ENCODE assay signal across 1 cellular context in genomic region chr2:192145496-192145895, GRCh38.
TF ChIP-seq lines count a peak whose summit lies in the region.

No MANE protein-coding gene starts in this region.

TF ChIP-seq in IMR-90, 13 proteins besides CTCF, POLR2A, EP300 and RAD21:
- TF ChIP-seq FOS (IDR thresholded peaks at IDR 0.05; ENCODE audit: low read depth, low read length) (no peak), MXI1 (IDR thresholded peaks at IDR 0.05; ENCODE audit: borderline replicate concordance, low read depth, low read length) (no peak), MAFK (IDR thresholded peaks at IDR 0.05; ENCODE audit: low read depth, low read length) (no peak), NFE2L2 (IDR thresholded peaks at IDR 0.05; ENCODE audit: low read depth, low read length) (no peak), RCOR1 (IDR thresholded peaks at IDR 0.05; ENCODE audit: insufficient replicate concordance, low read length) (no peak), CHD1 (IDR thresholded peaks at IDR 0.05; ENCODE audit: low read depth, low read length) (no peak), BHLHE40 (IDR thresholded peaks at IDR 0.05; ENCODE audit: low read depth, low read length) (no peak), SMC3 (IDR thresholded peaks at IDR 0.05; ENCODE audit: low read depth, low read length) (no peak), MAZ (IDR thresholded peaks at IDR 0.05; ENCODE audit: borderline replicate concordance, low read depth, low read length) (no peak), RFX5 (IDR thresholded peaks at IDR 0.05; ENCODE audit: low read depth, low read length) (no peak), CEBPB (IDR thresholded peaks at IDR 0.05; ENCODE audit: low read depth, low read length) (no peak)
- TF ChIP-seq, protein P1, sequence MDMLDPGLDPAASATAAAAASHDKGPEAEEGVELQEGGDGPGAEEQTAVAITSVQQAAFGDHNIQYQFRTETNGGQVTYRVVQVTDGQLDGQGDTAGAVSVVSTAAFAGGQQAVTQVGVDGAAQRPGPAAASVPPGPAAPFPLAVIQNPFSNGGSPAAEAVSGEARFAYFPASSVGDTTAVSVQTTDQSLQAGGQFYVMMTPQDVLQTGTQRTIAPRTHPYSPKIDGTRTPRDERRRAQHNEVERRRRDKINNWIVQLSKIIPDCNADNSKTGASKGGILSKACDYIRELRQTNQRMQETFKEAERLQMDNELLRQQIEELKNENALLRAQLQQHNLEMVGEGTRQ (IDR thresholded peaks at IDR 0.05; ENCODE audit: low read depth, low read length), result no peak
- TF ChIP-seq, protein P2, sequence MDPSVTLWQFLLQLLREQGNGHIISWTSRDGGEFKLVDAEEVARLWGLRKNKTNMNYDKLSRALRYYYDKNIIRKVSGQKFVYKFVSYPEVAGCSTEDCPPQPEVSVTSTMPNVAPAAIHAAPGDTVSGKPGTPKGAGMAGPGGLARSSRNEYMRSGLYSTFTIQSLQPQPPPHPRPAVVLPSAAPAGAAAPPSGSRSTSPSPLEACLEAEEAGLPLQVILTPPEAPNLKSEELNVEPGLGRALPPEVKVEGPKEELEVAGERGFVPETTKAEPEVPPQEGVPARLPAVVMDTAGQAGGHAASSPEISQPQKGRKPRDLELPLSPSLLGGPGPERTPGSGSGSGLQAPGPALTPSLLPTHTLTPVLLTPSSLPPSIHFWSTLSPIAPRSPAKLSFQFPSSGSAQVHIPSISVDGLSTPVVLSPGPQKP (IDR thresholded peaks at IDR 0.05; ENCODE audit: borderline replicate concordance, low read depth, low read length), result no peak
TF ChIP-seq in IMR-90: peak in this region for 0.
